19 cellular contexts compared by ENCODE assay signal in the genomic region with DNA sequence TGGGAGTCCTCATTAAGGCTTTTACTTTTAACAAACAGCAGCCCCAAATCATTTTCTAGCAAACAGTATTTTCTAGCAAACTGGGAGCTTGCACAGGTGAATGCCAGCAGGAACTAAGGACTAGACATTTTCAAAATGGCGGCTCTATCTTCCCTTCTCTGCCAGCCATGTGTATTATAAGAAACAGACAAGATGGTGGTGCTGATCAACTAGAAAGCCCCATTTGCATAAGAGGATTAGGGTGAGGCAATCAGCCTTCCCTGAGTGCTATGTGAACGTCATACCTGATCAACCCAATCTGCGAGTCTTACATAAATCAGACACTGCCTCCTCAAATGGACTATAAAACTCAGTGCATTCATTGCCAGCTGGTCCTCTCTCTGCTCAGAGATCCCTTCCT.
DNase-seq lines count a peak whose midpoint lies in the region; ATAC-seq, FAIRE-seq and TF ChIP-seq lines count a peak whose summit lies in the region.
"Had no signal": no experiment of that assay in that cellular context is flagged by ENCODE, and none has a peak within 500 bp of the region (broad histone marks: within the 10 kb centered on the region; RNA-seq: fewer than 3 reads in every experiment).

No MANE protein-coding gene starts in this region.

- peak overlapping the region; percentile 48 for H4K5ac ChIP-seq in H1 (ENCODE audit: insufficient read length, low read depth, low read length)

- WGBS in HUES64, result 90% methylated on average over 3 of the region's 3 CpGs
- WGBS in H1 (ENCODE audit: extremely low coverage in 1 of 2, insufficient coverage in 1 of 2, insufficient read length in 1 of 2, insufficient replicate concordance in 2 of 2, low coverage in 1 of 2, low lambda C conversion rate in 2 of 2, missing lambda C conversion rate in 1 of 2), 2 experiments, result 93% methylated on average over 3 of the region's 3 CpGs; no CpG with 5 or more reads in 1 of the 2 experiments
- WGBS in esophagus squamous epithelium, 2 donors, result 78 to 94% methylated on average over 3 of the region's 3 CpGs
- WGBS in smooth muscle cell (ENCODE audit: low lambda C conversion rate), result 91% methylated on average over 3 of the region's 3 CpGs

- H3K36me3 Mint-ChIP-seq in neural progenitor cell, result no peaks in the 10 kb centered on the region
- H3K36me3 Mint-ChIP-seq: IgD-negative memory B cell had no signal

- no peak for TF ChIP-seq EP300 in H1 (IDR thresholded peaks at IDR 0.05; ENCODE audit: borderline replicate concordance in 1 of 2, low read depth in 2 of 2, low read length in 2 of 2)

- peak overlapping the region; percentile 39 for H2BK120ac ChIP-seq in H1 (replicated peaks; ENCODE audit: low read depth, low read length)

- peaks cover 2% of the 10 kb centered on the region for H3K4me1 Mint-ChIP-seq in neural progenitor cell
- H3K4me1 Mint-ChIP-seq: IgD-negative memory B cell had no signal

- CTCF ChIA-PET in H1 (lab: Charles Lee; ENCODE audit: partially characterized antibody), result no interaction called here

- H3K9ac ChIP-seq in HUES64 (ENCODE audit: low read depth, low read length) (no peak overlapping the region), H1 (replicated peaks in 1 of 4; ENCODE audit: extremely low read depth in 1 of 4, low read depth in 3 of 4, low read length in 3 of 4) (no peak overlapping the region), neural progenitor cell (no peak overlapping the region), smooth muscle cell (ENCODE audit: low read depth) (no peak overlapping the region)

- H3K27me3 Mint-ChIP-seq in neural progenitor cell (ENCODE audit: insufficient read depth, low read depth), result peaks cover 5% of the 10 kb centered on the region
- H3K27me3 Mint-ChIP-seq: CD4-positive, alpha-beta T cell; IgD-negative memory B cell had no signal

- H3K23me2 ChIP-seq in H1 (ENCODE audit: low read depth, low read length), result no peaks in the 10 kb centered on the region

- H2BK15ac ChIP-seq in H1 (ENCODE audit: low read length), result no peak overlapping the region

- H3K27ac Mint-ChIP-seq in neural progenitor cell, result no peak overlapping the region
- H3K27ac Mint-ChIP-seq: CD4-positive, alpha-beta T cell; IgD-negative memory B cell had no signal

- no peak for TF ChIP-seq RAD21 in H1 (IDR thresholded peaks at IDR 0.05 in 1 of 2, conservative IDR thresholded peaks at IDR 0.05 in 1 of 2; ENCODE audit: low read depth in 2 of 2, low read length in 2 of 2)

- in situ Hi-C loops in HAP-1 (cut with MboI; ENCODE audit: low sequenced_read_pairs), result no loop called here

- peak overlapping the region; percentile 64; the same call in 1 of the 2 replicates for H2BK20ac ChIP-seq in H1 (ENCODE audit: low read length)

- no peak for FAIRE-seq in H1 (lab: Jason Lieb, UNC)
- FAIRE-seq: A204.1, G401.6, GM12891, GM19239, H54, HepG2 had no signal

- no peak overlapping the region for H3K56ac ChIP-seq in H1 (replicated peaks; ENCODE audit: insufficient read length, low read depth, low read length)

- H3K36me3 ChIP-seq in HAP-1 (replicated peaks) (no peaks in the 10 kb centered on the region), HUES64 (ENCODE audit: insufficient read depth, low read length) (no peaks in the 10 kb centered on the region), H1 (ENCODE audit: control insufficient read depth in 2 of 4, insufficient read depth in 4 of 4, low read length in 3 of 4) (peaks cover 0 to 5% (median 1%) of the 10 kb centered on the region in 4 experiments; a peak in 1 of 8 replicates), neural progenitor cell (no peaks in the 10 kb centered on the region), esophagus squamous epithelium (no peaks in the 10 kb centered on the region), smooth muscle cell (ENCODE audit: low read depth) (no peaks in the 10 kb centered on the region)

- H3K27ac ChIP-seq in HUES64 (ENCODE audit: low read depth, low read length) (peak overlapping the region; percentile 88; the same call in 1 of the 2 replicates), H1 (ENCODE audit: low read depth, low read length) (no peak overlapping the region), neural progenitor cell (no peak overlapping the region), esophagus squamous epithelium (no peak overlapping the region), smooth muscle cell (ENCODE audit: low read depth) (no peak overlapping the region)
- H3K27ac ChIP-seq: C4-2B had no signal

- DNase-seq in HAP-1 (ENCODE audit: low spot score in 2 of 2), result peak; percentile 63 to 74
- DNase-seq in H1 (ENCODE audit: low read depth in 1 of 2, low spot score in 2 of 2), result no peak
- DNase-seq in neural progenitor cell (ENCODE audit: low spot score), result no peak
- DNase-seq in left colon, result no peak
- no peak for DNase-seq in esophagus squamous epithelium (lab: John Stamatoyannopoulos, UW)
- DNase-seq in smooth muscle cell (lab: John Stamatoyannopoulos, UW; ENCODE audit: unreplicated experiment), result no peak
- DNase-seq: ACHN; Caco-2; CD4-positive, alpha-beta T cell; KBM-7 had no signal

- peak overlapping the region; percentile 6 for H4K91ac ChIP-seq in H1 (replicated peaks; ENCODE audit: insufficient read length, low read length)

- H3K9me3 Mint-ChIP-seq in neural progenitor cell, result no peaks in the 10 kb centered on the region

- H3K9me3 ChIP-seq in HAP-1, result no peaks in the 10 kb centered on the region
- H3K9me3 ChIP-seq in HUES64 (ENCODE audit: insufficient read depth, low read depth, low read length), result no peaks in the 10 kb centered on the region
- H3K9me3 ChIP-seq in H1 (ENCODE audit: insufficient read depth in 2 of 2, low read depth in 1 of 2, low read length in 1 of 2), result peaks cover 3 to 4% of the 10 kb centered on the region in 2 experiments; a peak in 2 of 4 replicates
- H3K9me3 ChIP-seq in neural progenitor cell (ENCODE audit: low read depth), result no peaks in the 10 kb centered on the region
- no peaks in the 10 kb centered on the region for H3K9me3 ChIP-seq in esophagus squamous epithelium
- no peaks in the 10 kb centered on the region for H3K9me3 ChIP-seq in smooth muscle cell (replicated peaks; ENCODE audit: low read depth)

- H3K4ac ChIP-seq in H1 (replicated peaks; ENCODE audit: insufficient read length, low read depth, low read length), result no peak overlapping the region

- H3K79me1 ChIP-seq in H1 (ENCODE audit: low read depth, low read length), result no peaks in the 10 kb centered on the region

- H4K20me1 ChIP-seq in H1 (replicated peaks in 1 of 2; ENCODE audit: control insufficient read depth in 1 of 2, insufficient read depth in 2 of 2, low read length in 2 of 2), result no peaks in the 10 kb centered on the region
- no peaks in the 10 kb centered on the region for H4K20me1 ChIP-seq in neural progenitor cell (ENCODE audit: low read depth)
- no peaks in the 10 kb centered on the region for H4K20me1 ChIP-seq in smooth muscle cell (ENCODE audit: low read depth)

- no peak overlapping the region for H3K23ac ChIP-seq in H1 (ENCODE audit: insufficient read length)

- no peak for TF ChIP-seq CTCF in H1 (IDR thresholded peaks at IDR 0.05; ENCODE audit: control extremely low read depth in 1 of 3, insufficient read depth in 1 of 3, low read depth in 1 of 3, low read length in 3 of 3)
- no peak for TF ChIP-seq CTCF in neural progenitor cell (IDR thresholded peaks at IDR 0.05)
- no peak for TF ChIP-seq CTCF in esophagus squamous epithelium (IDR thresholded peaks at IDR 0.05)
- TF ChIP-seq CTCF in smooth muscle cell (IDR thresholded peaks at IDR 0.05; ENCODE audit: borderline replicate concordance, insufficient read depth, poor library complexity, severe bottlenecking), result no peak

- H3K4me3 ChIP-seq in HAP-1 (no peak overlapping the region), HUES64 (ENCODE audit: low read length) (no peak overlapping the region), H1 (ENCODE audit: extremely low read depth in 1 of 4, insufficient read depth in 2 of 4, low read depth in 3 of 4, low read length in 4 of 4) (no peak overlapping the region), neural progenitor cell (no peak overlapping the region), esophagus squamous epithelium (no peak overlapping the region), smooth muscle cell (no peak overlapping the region)

- TF ChIP-seq POLR2A in H1 (IDR thresholded peaks at IDR 0.05; ENCODE audit: control extremely low read depth in 1 of 2, low read depth in 2 of 2, low read length in 2 of 2), result no peak
- no peak for TF ChIP-seq POLR2A in esophagus squamous epithelium (IDR thresholded peaks at IDR 0.05)

- H2BK5ac ChIP-seq in H1 (ENCODE audit: low read depth, low read length), result peak overlapping the region; percentile 50; the same call in 1 of the 2 replicates

- H3F3A ChIP-seq in neural progenitor cell (ENCODE audit: low read depth), result no peaks in the 10 kb centered on the region
- H3F3A ChIP-seq in smooth muscle cell (ENCODE audit: low read depth), result no peaks in the 10 kb centered on the region

- H3K27me3 ChIP-seq in HAP-1 (ENCODE audit: low read depth) (no peaks in the 10 kb centered on the region), HUES64 (ENCODE audit: insufficient read depth, low read length) (no peaks in the 10 kb centered on the region), H1 (replicated peaks in 1 of 4; ENCODE audit: control insufficient read depth in 3 of 4, extremely low read depth in 1 of 4, insufficient read depth in 3 of 4, low read length in 3 of 4) (no peaks in the 10 kb centered on the region), neural progenitor cell (no peaks in the 10 kb centered on the region), esophagus squamous epithelium (no peaks in the 10 kb centered on the region), smooth muscle cell (ENCODE audit: low read depth) (no peaks in the 10 kb centered on the region)

- H3K4me2 ChIP-seq in H1 (ENCODE audit: insufficient read depth in 1 of 2, low read depth in 2 of 2, low read length in 2 of 2) (no peak overlapping the region), neural progenitor cell (no peak overlapping the region), smooth muscle cell (no peak overlapping the region)

- H3K4me3 Mint-ChIP-seq in neural progenitor cell, result no peak overlapping the region
- H3K4me3 Mint-ChIP-seq: CD4-positive, alpha-beta T cell; IgD-negative memory B cell had no signal

- no peak overlapping the region for H2AFZ ChIP-seq in H1 (ENCODE audit: low read length)
- peak overlapping the region; percentile 42 for H2AFZ ChIP-seq in neural progenitor cell (replicated peaks)
- no peak overlapping the region for H2AFZ ChIP-seq in smooth muscle cell (ENCODE audit: low read depth)

- H3K4me1 ChIP-seq in HAP-1 (peaks cover 64% of the 10 kb centered on the region), HUES64 (ENCODE audit: insufficient read depth, low read length) (peaks cover 28% of the 10 kb centered on the region), H1 (replicated peaks in 1 of 4; ENCODE audit: control insufficient read depth in 3 of 4, insufficient read depth in 4 of 4, low read length in 3 of 4) (peaks cover 0 to 12% (median 7%) of the 10 kb centered on the region in 4 experiments; a peak in 6 of 7 replicates), neural progenitor cell (peaks cover 8% of the 10 kb centered on the region), esophagus squamous epithelium (no peaks in the 10 kb centered on the region), smooth muscle cell (ENCODE audit: low read depth) (peaks cover 7% of the 10 kb centered on the region)

- no peak overlapping the region for H2AK5ac ChIP-seq in H1 (ENCODE audit: low read depth, low read length)

- POLR2A ChIA-PET in H1 (lab: Charles Lee; ENCODE audit: partially characterized antibody), result no interaction called here

- no peak for ATAC-seq in left colon
- ATAC-seq: HepG2 had no signal

- H3K18ac ChIP-seq in H1 (ENCODE audit: extremely low read depth, low read length), result 0 out of 2 replicates have a peak overlapping the region, but pooled peaks have one; percentile 22

- intact Hi-C loops in left colon (cut with DNase I, micrococcal nuclease), result no loop called here
- intact Hi-C loops in esophagus squamous epithelium (cut with DNase I), result no loop called here

- H2BK12ac ChIP-seq in H1 (ENCODE audit: low read depth, low read length), result peak overlapping the region; percentile 64; the same call in 1 of the 2 replicates

- H3K79me2 ChIP-seq in H1 (ENCODE audit: control insufficient read depth in 1 of 2, insufficient read depth in 2 of 2, low read length in 2 of 2) (no peaks in the 10 kb centered on the region), neural progenitor cell (ENCODE audit: low read depth) (no peaks in the 10 kb centered on the region), smooth muscle cell (ENCODE audit: low read depth) (no peaks in the 10 kb centered on the region)

- H4K8ac ChIP-seq in H1 (ENCODE audit: extremely low read depth, insufficient read depth, low read length), result no peak overlapping the region

- no peak overlapping the region for H3K14ac ChIP-seq in H1 (ENCODE audit: insufficient read length)

Comparison
In these comparisons a context has a peak if more than half of its experiments do, and no peak if none do; other contexts are left out.
1. DNase-seq: peak in HAP-1 (2 of 2); none in H1 (0 of 2), neural progenitor cell (single experiment), left colon (0 of 2), esophagus squamous epithelium (single experiment) and smooth muscle cell (single experiment).